ENCODE assay signal across 1 cellular context in the genomic region with DNA sequence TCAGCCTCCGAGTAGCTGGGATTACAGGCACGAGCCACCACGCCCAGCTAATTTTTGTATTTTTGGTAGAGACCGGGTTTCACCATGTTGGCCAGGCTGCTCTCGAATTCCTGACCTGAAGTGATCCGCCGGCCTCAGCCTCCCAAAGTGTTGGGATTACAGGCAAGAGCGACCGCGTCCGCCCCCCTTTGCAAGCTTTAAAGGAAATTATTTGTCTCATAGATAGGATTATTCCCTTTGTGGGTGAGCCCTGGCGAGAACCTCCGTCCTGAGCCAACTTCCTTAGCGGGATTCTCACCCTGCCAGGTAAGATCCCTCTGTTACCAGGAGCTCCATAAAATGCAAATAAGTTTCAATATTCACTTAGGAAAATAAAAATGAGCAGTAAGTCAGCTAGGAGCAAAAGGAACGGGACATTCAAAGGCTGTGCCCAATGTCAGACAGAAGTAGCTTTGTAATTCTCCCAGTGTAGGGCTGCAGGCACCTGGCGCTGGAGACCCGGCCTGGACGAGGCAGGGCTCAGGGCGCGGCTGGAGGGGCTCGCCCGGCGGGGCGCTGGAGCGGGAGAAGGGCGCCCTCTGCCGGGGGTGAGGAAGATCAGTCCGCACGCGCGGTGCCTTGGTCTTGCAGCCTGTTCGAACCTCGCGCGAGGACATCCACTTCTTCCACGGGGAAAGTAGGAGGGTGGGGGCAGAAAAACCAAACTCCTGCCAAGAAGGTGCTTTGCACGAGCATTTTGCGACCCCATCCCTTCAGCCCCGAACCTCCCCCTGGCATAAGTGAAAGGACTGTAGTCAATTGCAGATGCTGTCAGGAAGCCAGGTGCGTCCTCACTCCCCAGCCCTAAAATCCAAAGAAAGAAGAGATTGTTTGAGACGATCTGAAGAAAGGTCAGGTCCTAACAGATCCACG.
TF ChIP-seq lines count a peak whose summit lies in the region.

No MANE protein-coding gene starts in this region.

TF ChIP-seq in HepG2, 621 proteins besides CTCF, POLR2A, EP300 and RAD21 (continued from another document and continues in another):
- TF ChIP-seq, protein P1, sequence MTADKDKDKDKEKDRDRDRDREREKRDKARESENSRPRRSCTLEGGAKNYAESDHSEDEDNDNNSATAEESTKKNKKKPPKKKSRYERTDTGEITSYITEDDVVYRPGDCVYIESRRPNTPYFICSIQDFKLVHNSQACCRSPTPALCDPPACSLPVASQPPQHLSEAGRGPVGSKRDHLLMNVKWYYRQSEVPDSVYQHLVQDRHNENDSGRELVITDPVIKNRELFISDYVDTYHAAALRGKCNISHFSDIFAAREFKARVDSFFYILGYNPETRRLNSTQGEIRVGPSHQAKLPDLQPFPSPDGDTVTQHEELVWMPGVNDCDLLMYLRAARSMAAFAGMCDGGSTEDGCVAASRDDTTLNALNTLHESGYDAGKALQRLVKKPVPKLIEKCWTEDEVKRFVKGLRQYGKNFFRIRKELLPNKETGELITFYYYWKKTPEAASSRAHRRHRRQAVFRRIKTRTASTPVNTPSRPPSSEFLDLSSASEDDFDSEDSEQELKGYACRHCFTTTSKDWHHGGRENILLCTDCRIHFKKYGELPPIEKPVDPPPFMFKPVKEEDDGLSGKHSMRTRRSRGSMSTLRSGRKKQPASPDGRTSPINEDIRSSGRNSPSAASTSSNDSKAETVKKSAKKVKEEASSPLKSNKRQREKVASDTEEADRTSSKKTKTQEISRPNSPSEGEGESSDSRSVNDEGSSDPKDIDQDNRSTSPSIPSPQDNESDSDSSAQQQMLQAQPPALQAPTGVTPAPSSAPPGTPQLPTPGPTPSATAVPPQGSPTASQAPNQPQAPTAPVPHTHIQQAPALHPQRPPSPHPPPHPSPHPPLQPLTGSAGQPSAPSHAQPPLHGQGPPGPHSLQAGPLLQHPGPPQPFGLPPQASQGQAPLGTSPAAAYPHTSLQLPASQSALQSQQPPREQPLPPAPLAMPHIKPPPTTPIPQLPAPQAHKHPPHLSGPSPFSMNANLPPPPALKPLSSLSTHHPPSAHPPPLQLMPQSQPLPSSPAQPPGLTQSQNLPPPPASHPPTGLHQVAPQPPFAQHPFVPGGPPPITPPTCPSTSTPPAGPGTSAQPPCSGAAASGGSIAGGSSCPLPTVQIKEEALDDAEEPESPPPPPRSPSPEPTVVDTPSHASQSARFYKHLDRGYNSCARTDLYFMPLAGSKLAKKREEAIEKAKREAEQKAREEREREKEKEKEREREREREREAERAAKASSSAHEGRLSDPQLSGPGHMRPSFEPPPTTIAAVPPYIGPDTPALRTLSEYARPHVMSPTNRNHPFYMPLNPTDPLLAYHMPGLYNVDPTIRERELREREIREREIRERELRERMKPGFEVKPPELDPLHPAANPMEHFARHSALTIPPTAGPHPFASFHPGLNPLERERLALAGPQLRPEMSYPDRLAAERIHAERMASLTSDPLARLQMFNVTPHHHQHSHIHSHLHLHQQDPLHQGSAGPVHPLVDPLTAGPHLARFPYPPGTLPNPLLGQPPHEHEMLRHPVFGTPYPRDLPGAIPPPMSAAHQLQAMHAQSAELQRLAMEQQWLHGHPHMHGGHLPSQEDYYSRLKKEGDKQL (CRISPR knock-in tag; IDR thresholded peaks at IDR 0.05; ENCODE audit: low read depth): no peak
- TF ChIP-seq YEATS4 (CRISPR knock-in tag; IDR thresholded peaks at IDR 0.05; ENCODE audit: borderline replicate concordance) (0 out of 2 replicates have a peak, but pooled peaks have one; percentile 12), NFE2L1 (CRISPR knock-in tag; IDR thresholded peaks at IDR 0.05; ENCODE audit: borderline replicate concordance) (no peak), ZNF703 (CRISPR knock-in tag; IDR thresholded peaks at IDR 0.05; ENCODE audit: borderline replicate concordance) (no peak), KAT2B (IDR thresholded peaks at IDR 0.05; ENCODE audit: borderline replicate concordance, low read depth, low read length) (no peak), MED8 (CRISPR knock-in tag; IDR thresholded peaks at IDR 0.05; ENCODE audit: insufficient replicate concordance) (no peak), ZNF333 (CRISPR knock-in tag; IDR thresholded peaks at IDR 0.05; ENCODE audit: borderline replicate concordance) (no peak), HDAC1 (CRISPR knock-in tag; IDR thresholded peaks at IDR 0.05) (no peak), ZNF3 (CRISPR knock-in tag; IDR thresholded peaks at IDR 0.05) (no peak), HOXA3 (CRISPR knock-in tag; IDR thresholded peaks at IDR 0.05) (no peak)
- TF ChIP-seq, protein P2, sequence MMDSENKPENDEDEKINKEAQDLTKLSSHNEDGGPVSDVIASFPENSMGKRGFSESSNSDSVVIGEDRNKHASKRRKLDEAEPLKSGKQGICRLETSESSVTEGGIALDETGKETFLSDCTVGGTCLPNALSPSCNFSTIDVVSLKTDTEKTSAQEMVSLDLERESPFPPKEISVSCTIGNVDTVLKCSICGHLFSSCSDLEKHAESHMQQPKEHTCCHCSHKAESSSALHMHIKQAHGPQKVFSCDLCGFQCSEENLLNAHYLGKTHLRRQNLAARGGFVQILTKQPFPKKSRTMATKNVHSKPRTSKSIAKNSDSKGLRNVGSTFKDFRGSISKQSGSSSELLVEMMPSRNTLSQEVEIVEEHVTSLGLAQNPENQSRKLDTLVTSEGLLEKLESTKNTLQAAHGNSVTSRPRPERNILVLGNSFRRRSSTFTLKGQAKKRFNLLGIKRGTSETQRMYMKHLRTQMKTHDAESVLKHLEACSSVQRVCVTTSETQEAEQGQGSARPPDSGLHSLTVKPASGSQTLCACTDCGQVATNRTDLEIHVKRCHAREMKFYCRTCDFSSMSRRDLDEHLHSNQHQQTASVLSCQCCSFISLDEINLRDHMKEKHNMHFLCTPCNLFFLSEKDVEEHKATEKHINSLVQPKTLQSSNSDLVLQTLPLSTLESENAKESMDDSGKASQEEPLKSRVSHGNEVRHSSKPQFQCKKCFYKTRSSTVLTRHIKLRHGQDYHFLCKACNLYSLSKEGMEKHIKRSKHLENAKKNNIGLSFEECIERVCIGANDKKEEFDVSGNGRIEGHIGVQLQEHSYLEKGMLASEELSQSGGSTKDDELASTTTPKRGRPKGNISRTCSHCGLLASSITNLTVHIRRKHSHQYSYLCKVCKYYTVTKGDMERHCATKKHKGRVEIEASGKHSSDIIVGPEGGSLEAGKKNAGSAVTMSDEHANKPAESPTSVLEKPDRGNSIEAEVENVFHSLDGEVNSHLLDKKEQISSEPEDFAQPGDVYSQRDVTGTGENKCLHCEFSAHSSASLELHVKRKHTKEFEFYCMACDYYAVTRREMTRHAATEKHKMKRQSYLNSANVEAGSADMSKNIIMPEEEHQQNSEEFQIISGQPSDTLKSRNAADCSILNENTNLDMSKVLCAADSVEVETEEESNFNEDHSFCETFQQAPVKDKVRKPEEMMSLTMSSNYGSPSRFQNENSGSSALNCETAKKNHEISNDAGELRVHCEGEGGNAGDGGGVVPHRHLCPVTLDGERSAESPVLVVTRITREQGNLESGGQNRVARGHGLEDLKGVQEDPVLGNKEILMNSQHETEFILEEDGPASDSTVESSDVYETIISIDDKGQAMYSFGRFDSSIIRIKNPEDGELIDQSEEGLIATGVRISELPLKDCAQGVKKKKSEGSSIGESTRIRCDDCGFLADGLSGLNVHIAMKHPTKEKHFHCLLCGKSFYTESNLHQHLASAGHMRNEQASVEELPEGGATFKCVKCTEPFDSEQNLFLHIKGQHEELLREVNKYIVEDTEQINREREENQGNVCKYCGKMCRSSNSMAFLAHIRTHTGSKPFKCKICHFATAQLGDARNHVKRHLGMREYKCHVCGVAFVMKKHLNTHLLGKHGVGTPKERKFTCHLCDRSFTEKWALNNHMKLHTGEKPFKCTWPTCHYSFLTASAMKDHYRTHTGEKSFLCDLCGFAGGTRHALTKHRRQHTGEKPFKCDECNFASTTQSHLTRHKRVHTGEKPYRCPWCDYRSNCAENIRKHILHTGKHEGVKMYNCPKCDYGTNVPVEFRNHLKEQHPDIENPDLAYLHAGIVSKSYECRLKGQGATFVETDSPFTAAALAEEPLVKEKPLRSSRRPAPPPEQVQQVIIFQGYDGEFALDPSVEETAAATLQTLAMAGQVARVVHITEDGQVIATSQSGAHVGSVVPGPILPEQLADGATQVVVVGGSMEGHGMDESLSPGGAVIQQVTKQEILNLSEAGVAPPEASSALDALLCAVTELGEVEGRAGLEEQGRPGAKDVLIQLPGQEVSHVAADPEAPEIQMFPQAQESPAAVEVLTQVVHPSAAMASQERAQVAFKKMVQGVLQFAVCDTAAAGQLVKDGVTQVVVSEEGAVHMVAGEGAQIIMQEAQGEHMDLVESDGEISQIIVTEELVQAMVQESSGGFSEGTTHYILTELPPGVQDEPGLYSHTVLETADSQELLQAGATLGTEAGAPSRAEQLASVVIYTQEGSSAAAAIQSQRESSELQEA (CRISPR knock-in tag; IDR thresholded peaks at IDR 0.05; ENCODE audit: not compliant biosample characterization): peak; percentile 46
- TF ChIP-seq, protein P3, sequence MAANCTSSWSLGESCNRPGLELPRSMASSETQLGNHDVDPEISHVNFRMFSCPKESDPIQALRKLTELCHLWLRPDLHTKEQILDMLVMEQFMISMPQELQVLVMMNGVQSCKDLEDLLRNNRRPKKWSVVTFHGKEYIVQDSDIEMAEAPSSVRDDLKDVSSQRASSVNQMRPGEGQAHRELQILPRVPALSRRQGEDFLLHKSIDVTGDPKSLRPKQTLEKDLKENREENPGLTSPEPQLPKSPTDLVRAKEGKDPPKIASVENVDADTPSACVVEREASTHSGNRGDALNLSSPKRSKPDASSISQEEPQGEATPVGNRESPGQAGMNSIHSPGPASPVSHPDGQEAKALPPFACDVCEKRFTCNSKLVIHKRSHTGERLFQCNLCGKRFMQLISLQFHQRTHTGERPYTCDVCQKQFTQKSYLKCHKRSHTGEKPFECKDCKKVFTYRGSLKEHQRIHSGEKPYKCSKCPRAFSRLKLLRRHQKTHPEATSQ (CRISPR knock-in tag; IDR thresholded peaks at IDR 0.05; ENCODE audit: borderline replicate concordance): no peak
- TF ChIP-seq, protein P4, sequence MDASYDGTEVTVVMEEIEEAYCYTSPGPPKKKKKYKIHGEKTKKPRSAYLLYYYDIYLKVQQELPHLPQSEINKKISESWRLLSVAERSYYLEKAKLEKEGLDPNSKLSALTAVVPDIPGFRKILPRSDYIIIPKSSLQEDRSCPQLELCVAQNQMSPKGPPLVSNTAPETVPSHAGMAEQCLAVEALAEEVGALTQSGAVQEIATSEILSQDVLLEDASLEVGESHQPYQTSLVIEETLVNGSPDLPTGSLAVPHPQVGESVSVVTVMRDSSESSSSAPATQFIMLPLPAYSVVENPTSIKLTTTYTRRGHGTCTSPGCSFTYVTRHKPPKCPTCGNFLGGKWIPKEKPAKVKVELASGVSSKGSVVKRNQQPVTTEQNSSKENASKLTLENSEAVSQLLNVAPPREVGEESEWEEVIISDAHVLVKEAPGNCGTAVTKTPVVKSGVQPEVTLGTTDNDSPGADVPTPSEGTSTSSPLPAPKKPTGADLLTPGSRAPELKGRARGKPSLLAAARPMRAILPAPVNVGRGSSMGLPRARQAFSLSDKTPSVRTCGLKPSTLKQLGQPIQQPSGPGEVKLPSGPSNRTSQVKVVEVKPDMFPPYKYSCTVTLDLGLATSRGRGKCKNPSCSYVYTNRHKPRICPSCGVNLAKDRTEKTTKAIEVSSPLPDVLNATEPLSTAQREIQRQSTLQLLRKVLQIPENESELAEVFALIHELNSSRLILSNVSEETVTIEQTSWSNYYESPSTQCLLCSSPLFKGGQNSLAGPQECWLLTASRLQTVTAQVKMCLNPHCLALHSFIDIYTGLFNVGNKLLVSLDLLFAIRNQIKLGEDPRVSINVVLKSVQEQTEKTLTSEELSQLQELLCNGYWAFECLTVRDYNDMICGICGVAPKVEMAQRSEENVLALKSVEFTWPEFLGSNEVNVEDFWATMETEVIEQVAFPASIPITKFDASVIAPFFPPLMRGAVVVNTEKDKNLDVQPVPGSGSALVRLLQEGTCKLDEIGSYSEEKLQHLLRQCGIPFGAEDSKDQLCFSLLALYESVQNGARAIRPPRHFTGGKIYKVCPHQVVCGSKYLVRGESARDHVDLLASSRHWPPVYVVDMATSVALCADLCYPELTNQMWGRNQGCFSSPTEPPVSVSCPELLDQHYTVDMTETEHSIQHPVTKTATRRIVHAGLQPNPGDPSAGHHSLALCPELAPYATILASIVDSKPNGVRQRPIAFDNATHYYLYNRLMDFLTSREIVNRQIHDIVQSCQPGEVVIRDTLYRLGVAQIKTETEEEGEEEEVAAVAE (CRISPR knock-in tag; IDR thresholded peaks at IDR 0.05; ENCODE audit: borderline replicate concordance): no peak
- TF ChIP-seq, protein P5, sequence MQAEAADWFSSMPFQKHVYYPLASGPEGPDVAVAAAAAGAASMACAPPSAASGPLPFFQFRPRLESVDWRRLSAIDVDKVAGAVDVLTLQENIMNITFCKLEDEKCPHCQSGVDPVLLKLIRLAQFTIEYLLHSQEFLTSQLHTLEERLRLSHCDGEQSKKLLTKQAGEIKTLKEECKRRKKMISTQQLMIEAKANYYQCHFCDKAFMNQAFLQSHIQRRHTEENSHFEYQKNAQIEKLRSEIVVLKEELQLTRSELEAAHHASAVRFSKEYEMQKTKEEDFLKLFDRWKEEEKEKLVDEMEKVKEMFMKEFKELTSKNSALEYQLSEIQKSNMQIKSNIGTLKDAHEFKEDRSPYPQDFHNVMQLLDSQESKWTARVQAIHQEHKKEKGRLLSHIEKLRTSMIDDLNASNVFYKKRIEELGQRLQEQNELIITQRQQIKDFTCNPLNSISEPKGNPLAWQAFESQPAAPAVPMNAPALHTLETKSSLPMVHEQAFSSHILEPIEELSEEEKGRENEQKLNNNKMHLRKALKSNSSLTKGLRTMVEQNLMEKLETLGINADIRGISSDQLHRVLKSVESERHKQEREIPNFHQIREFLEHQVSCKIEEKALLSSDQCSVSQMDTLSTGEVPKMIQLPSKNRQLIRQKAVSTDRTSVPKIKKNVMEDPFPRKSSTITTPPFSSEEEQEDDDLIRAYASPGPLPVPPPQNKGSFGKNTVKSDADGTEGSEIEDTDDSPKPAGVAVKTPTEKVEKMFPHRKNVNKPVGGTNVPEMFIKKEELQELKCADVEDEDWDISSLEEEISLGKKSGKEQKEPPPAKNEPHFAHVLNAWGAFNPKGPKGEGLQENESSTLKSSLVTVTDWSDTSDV (CRISPR knock-in tag; IDR thresholded peaks at IDR 0.05): no peak
- TF ChIP-seq, protein P6, sequence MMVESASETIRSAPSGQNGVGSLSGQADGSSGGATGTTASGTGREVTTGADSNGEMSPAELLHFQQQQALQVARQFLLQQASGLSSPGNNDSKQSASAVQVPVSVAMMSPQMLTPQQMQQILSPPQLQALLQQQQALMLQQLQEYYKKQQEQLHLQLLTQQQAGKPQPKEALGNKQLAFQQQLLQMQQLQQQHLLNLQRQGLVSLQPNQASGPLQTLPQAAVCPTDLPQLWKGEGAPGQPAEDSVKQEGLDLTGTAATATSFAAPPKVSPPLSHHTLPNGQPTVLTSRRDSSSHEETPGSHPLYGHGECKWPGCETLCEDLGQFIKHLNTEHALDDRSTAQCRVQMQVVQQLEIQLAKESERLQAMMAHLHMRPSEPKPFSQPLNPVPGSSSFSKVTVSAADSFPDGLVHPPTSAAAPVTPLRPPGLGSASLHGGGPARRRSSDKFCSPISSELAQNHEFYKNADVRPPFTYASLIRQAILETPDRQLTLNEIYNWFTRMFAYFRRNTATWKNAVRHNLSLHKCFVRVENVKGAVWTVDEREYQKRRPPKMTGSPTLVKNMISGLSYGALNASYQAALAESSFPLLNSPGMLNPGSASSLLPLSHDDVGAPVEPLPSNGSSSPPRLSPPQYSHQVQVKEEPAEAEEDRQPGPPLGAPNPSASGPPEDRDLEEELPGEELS (CRISPR knock-in tag; IDR thresholded peaks at IDR 0.05): no peak
